Comparison of ENCODE assay signal across 10 cellular contexts in the genomic region with DNA sequence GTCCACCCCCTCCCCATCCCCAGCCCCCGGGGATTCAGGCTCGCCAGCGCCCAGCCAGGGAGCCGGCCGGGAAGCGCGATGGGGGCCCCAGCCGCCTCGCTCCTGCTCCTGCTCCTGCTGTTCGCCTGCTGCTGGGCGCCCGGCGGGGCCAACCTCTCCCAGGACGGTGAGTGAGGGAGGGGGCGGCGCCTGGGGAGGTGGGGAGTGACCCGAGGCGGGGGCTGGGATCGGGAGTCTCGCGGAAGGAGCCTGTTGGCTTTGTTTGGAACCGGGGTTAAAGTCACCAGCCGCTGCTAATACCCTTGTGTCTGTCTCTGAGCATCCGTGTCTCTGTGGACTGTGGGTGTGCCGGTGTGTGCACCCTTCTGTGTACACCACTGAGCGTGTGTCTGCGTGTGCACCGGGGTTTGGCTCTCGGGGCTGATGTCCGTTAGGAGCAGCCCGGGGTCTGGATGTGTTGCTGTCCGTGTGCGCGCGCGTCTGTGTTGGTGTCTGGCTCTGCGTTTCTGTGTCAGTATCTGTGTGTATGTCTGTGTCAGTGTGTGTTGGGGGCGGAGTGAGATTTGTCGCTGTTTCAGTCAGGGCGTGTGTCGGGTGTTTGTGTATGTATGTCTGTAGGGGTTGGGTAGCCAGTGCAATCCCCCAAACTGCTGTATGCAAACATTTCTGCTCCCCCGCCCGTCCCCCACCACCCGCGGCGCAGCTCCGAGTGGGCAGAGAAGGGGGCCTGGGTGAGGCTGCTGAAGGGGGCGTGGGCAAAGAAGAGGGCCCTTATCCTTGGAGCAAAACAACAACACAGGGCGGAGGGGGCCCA. TPM values are rescaled to one million over a fixed set of nuclear protein-coding genes. Genes with fewer than 3 reads are reported as not detected.
DNase-seq lines count a peak whose midpoint lies in the region; TF ChIP-seq lines count a peak whose summit lies in the region.
"Had no signal": no experiment of that assay in that cellular context is flagged by ENCODE, and none has a peak within 500 bp of the region (broad histone marks: within the 10 kb centered on the region; RNA-seq: fewer than 3 reads in every experiment).

No MANE protein-coding gene starts in this region.

- TF ChIP-seq CTCF in brain (conservative IDR thresholded peaks at IDR 0.05) = no peak
- TF ChIP-seq CTCF in stomach (IDR thresholded peaks at IDR 0.05) = no peak

- WGBS in stomach, 5 donors = 1 to 4% (median 3%) methylated on average over 27 to 49 of the region's 49 CpGs

- H3K4me1 Mint-ChIP-seq in brain = peaks cover 49% of the 10 kb centered on the region

- H3K4me3 Mint-ChIP-seq in brain = peak overlapping the region; percentile 90 to 94 (median 92)

- H3K9me3 ChIP-seq in HUES6 (ENCODE audit: control insufficient read depth, insufficient read depth, low read depth, low read length) = no peaks in the 10 kb centered on the region
- H3K9me3 ChIP-seq in stomach = no peaks in the 10 kb centered on the region

- intact Hi-C loops in stomach (cut with DNase I; ENCODE audit: low total_unique reads) = no loop called here

- no peak for TF ChIP-seq EP300 in stomach (IDR thresholded peaks at IDR 0.05)

- H3K27ac ChIP-seq in HUES6 (ENCODE audit: low read depth, low read length) (no peak overlapping the region), stomach (peak overlapping the region in 2 of 5 donors; percentile 38 to 50)
- H3K27ac ChIP-seq: HL-60 had no signal

- no peaks in the 10 kb centered on the region for H3K9me3 Mint-ChIP-seq in brain

- DNase-seq in islet precursor cell (peak; percentile 90), stomach (no peak), LoVo (ENCODE audit: low spot score) (no peak), DMS114 treated with DMSO at 0.1 percent for 48 hours (lab: John Stamatoyannopoulos, UW; ENCODE audit: unreplicated experiment) (no peak), NAMALWA (ENCODE audit: low spot score) (no peak)
- no peak for DNase-seq in activated CD8-positive, alpha-beta memory T cell treated with anti-CD3 and anti-CD28 coated beads, Interleukin-2, amount 50 U/mL, for 48 hours

- H3K4me3 ChIP-seq in HUES6 (ENCODE audit: low read depth, low read length) (peak overlapping the region; percentile 97), stomach (peak overlapping the region; percentile 39 to 47 (median 42))

- H3K36me3 ChIP-seq in HUES6 (ENCODE audit: control insufficient read depth, insufficient read depth, low read length) (no peaks in the 10 kb centered on the region), stomach (no peaks in the 10 kb centered on the region)

- H3K27me3 ChIP-seq in HUES6 (ENCODE audit: control insufficient read depth, insufficient read depth, low read length) (peaks cover 73% of the 10 kb centered on the region), stomach (peaks cover 4 to 79% (median 44%) of the 10 kb centered on the region in 3 donors)

- peaks cover 11% of the 10 kb centered on the region for H3K27me3 Mint-ChIP-seq in brain

- no peaks in the 10 kb centered on the region for H3K36me3 Mint-ChIP-seq in brain

- no peak overlapping the region for H3K9ac ChIP-seq in HUES6 (ENCODE audit: low read length)

- peak overlapping the region; percentile 81 to 91 (median 86) for H3K27ac Mint-ChIP-seq in brain

- H3K4me1 ChIP-seq in HUES6 (ENCODE audit: control insufficient read depth, insufficient read depth, low read length) = peaks cover 12% of the 10 kb centered on the region
- H3K4me1 ChIP-seq in stomach = peaks cover 0 to 25% (median 16%) of the 10 kb centered on the region in 4 donors

- no peak for TF ChIP-seq POLR2A in stomach (IDR thresholded peaks at IDR 0.05)

RNA-seq across cellular contexts. Expression of a gene that starts 0.5 kb away (rescaled TPM):
- polyA plus RNA-seq in brain (ENCODE audit: insufficient read depth, low read depth, low replicate concordance) (86.2 TPM), stomach (1 to 10 TPM; 1.8 to 4.1 (median 2.9) TPM)
- 10 to 100 TPM in 1 of 5 donors, 1 to 10 TPM in 4; 3.2 to 10.3 (median 7.8) TPM for total RNA-seq in stomach
- total RNA-seq: T-helper 2 cell treated with Interferon-gamma antibody and Interleukin-4, amounts not matched to agents 100 ng/mL and 5 ng/mL, for 36 hours had no signal

RNA-seq across cellular contexts. Expression of a gene that starts 32.8 kb away (rescaled TPM):
- polyA plus RNA-seq in brain (ENCODE audit: insufficient read depth, low read depth, low replicate concordance) = 10.7 TPM
- total RNA-seq in stomach = 10 to 100 TPM in 3 of 5 donors, 1 to 10 TPM in 2; 4.3 to 23.2 (median 10.5) TPM
- 10 to 100 TPM in 2 of 3 donors, 1 to 10 TPM in 1; 6.8 to 41.3 (median 14.4) TPM for polyA plus RNA-seq in stomach
- total RNA-seq: T-helper 2 cell treated with Interferon-gamma antibody and Interleukin-4, amounts not matched to agents 100 ng/mL and 5 ng/mL, for 36 hours had no signal

Comparison
In these comparisons a context has a peak if more than half of its experiments do, and no peak if none do; other contexts are left out.
1. RNA of a gene that starts 0.5 kb away (polyA plus RNA-seq): 86.2 TPM in brain (single experiment); 1.8 to 4.1 TPM in stomach; every median in the first group is over 10 times any median in the second.